ENCODE assay signal across 9 cellular contexts in genomic region chr13:112968910-112969691, GRCh38. TPM values are rescaled to one million over a fixed set of nuclear protein-coding genes. Genes with fewer than 3 reads are reported as not detected.
DNase-seq lines count a peak whose midpoint lies in the region; ATAC-seq and TF ChIP-seq lines count a peak whose summit lies in the region.
"Had no signal": no experiment of that assay in that cellular context is flagged by ENCODE, and none has a peak within 500 bp of the region (broad histone marks: within the 10 kb centered on the region; RNA-seq: fewer than 3 reads in every experiment).

Gene MCF2L (plus strand): TSS chr13:112969214. CDS start chr13:112969380, 166 bp downstream.

- peak within 1 kb of the TSS; percentile 32 for H3K9ac ChIP-seq in Loucy (ENCODE audit: low read depth, low read length, poor library complexity, severe bottlenecking)

- H3K4me3 ChIP-seq in Loucy (ENCODE audit: low read length, poor library complexity, severe bottlenecking) (peak within 1 kb of the TSS; percentile 71), cardiac fibroblast (replicated peaks in 1 of 2; ENCODE audit: low read depth in 2 of 2, low read length in 2 of 2) (peak within 1 kb of the TSS in 1 of 2 donors; percentile 14)
- H3K4me3 ChIP-seq: K562 had no signal

- CTCF ChIA-PET in WTC11 (lab: Charles Lee) = interaction anchor here (0.9 to 3.9 kb wide), 12 partner anchors 8 to 131 kb away, joined by 3 to 42 read pairs (median 5); no protein-coding TSS in a partner anchor

- H3K36me3 Mint-ChIP-seq in WTC11 = no peaks in the 10 kb centered on the region; the same call in 1 of the 2 replicates

- H3K4me1 Mint-ChIP-seq in WTC11 = peaks cover 11% of the 10 kb centered on the region

- H3K9me2 ChIP-seq in Loucy (replicated peaks; ENCODE audit: low read depth, low read length) = no peaks in the 10 kb centered on the region

- DNase-seq in D341Med (ENCODE audit: low spot score) (peak; percentile 86), WTC11 (ENCODE audit: low spot score) (no peak), cardiac fibroblast (ENCODE audit: low read depth in 2 of 2) (peak; percentile 42 to 53), kidney glomerular epithelial cell (lab: John Stamatoyannopoulos, UW) (peak; percentile 20)
- peak; percentile 14 to 49 for DNase-seq in stimulated activated CD4-positive, alpha-beta T cell treated with anti-CD3 and anti-CD28 coated beads, Interleukin-15, amount 100 ng/mL, for 48 hours (ENCODE audit: low read depth in 2 of 2)

- peaks cover 16% of the 10 kb centered on the region for H3K27me3 Mint-ChIP-seq in WTC11 (ENCODE audit: low read depth)

- peaks cover 15% of the 10 kb centered on the region for H3K9me3 Mint-ChIP-seq in WTC11

- H3K4me2 ChIP-seq in Loucy (ENCODE audit: low read depth, low read length, poor library complexity, severe bottlenecking) = peak within 1 kb of the TSS; percentile 56

- H3K27ac Mint-ChIP-seq in WTC11 = peak within 1 kb of the TSS; percentile 80

- no peaks in the 10 kb centered on the region for H3K79me2 ChIP-seq in Loucy (ENCODE audit: insufficient read depth, low read length)

- no peaks in the 10 kb centered on the region; the same call in 1 of the 2 replicates for H3K9me3 ChIP-seq in Loucy (ENCODE audit: insufficient read depth, low read depth, low read length)

- 0 out of 2 replicates have a peak, but pooled peaks have one; percentile 30 for TF ChIP-seq CTCF in Loucy (conservative IDR thresholded peaks at IDR 0.05; ENCODE audit: low read length)
- no peak for TF ChIP-seq CTCF in WTC11 (IDR thresholded peaks at IDR 0.05)
- peak; percentile 14 for TF ChIP-seq CTCF in cardiac fibroblast (IDR thresholded peaks at IDR 0.05; ENCODE audit: low read depth, low read length)

- H3K4me3 Mint-ChIP-seq in WTC11 = peak within 1 kb of the TSS; percentile 83

- no peaks in the 10 kb centered on the region for H3F3A ChIP-seq in Loucy (ENCODE audit: low read depth)

- H3K27me3 ChIP-seq in Loucy (ENCODE audit: insufficient read depth, low read length, poor library complexity, severe bottlenecking) = peaks cover 8% of the 10 kb centered on the region

- no peaks in the 10 kb centered on the region for H4K20me1 ChIP-seq in Loucy (ENCODE audit: insufficient read depth, low read length, poor library complexity, severe bottlenecking)

- H3K36me3 ChIP-seq in Loucy (ENCODE audit: insufficient read depth, low read length) = no peaks in the 10 kb centered on the region

- peak within 1 kb of the TSS; percentile 58 for H2AFZ ChIP-seq in Loucy (ENCODE audit: low read length)

- POLR2A ChIA-PET in WTC11 (lab: Charles Lee) = no interaction called here

- ATAC-seq in WTC11 = peak; percentile 62
- ATAC-seq in GM18517 (IDR thresholded peaks at IDR 0.05; ENCODE audit: unreplicated experiment) = no peak
- no peak for ATAC-seq in GM21786 (IDR thresholded peaks at IDR 0.05; ENCODE audit: unreplicated experiment)
- ATAC-seq: K562 had no signal

- peaks cover 17% of the 10 kb centered on the region for H3K4me1 ChIP-seq in Loucy (ENCODE audit: insufficient read depth, low read length, poor library complexity, severe bottlenecking)

TF ChIP-seq in WTC11, 78 proteins besides CTCF, POLR2A, EP300 and RAD21:
- TF ChIP-seq ZNF671 (CRISPR knock-in tag; IDR thresholded peaks at IDR 0.05) (no peak), FOXJ3 (CRISPR knock-in tag; IDR thresholded peaks at IDR 0.05; ENCODE audit: borderline replicate concordance) (no peak), HMGXB4 (CRISPR knock-in tag; IDR thresholded peaks at IDR 0.05) (0 out of 2 replicates have a peak, but pooled peaks have one; percentile 25), ATF1 (CRISPR knock-in tag; IDR thresholded peaks at IDR 0.05) (0 out of 2 replicates have a peak, but pooled peaks have one; percentile 47), NFYB (CRISPR knock-in tag; conservative IDR thresholded peaks at IDR 0.05; ENCODE audit: low read depth) (no peak), CREM (CRISPR knock-in tag; IDR thresholded peaks at IDR 0.05) (0 out of 2 replicates have a peak, but pooled peaks have one; percentile 15), ARID4B (CRISPR knock-in tag; IDR thresholded peaks at IDR 0.05; ENCODE audit: borderline replicate concordance) (peak; percentile 4; the same call in 1 of the 2 replicates)
TF ChIP-seq in WTC11: peak in this region for 4.

RNA-seq across cellular contexts. Expression of gene MCF2L, which starts in this region (rescaled TPM):
- total RNA-seq in WTC11 (2021) = 34.8 to 35.4 TPM (median 34.9 TPM) in 3 replicates
